21 cellular contexts compared by ENCODE assay signal in genomic region chr5:43354774-43355173, GRCh38. TPM values are rescaled to one million over a fixed set of nuclear protein-coding genes. Genes with fewer than 3 reads are reported as not detected.
DNase-seq lines count a peak whose midpoint lies in the region; ATAC-seq, FAIRE-seq and TF ChIP-seq lines count a peak whose summit lies in the region.
"Had no signal": no experiment of that assay in that cellular context is flagged by ENCODE, and none has a peak within 500 bp of the region (broad histone marks: within the 10 kb centered on the region; RNA-seq: fewer than 3 reads in every experiment).

No MANE protein-coding gene starts in this region.

- H3K4me3 ChIP-seq in epithelial cell of esophagus (ENCODE audit: low read length) (no peak overlapping the region), keratinocyte (ENCODE audit: control insufficient read depth in 2 of 3, extremely low read depth in 1 of 3, insufficient read depth in 2 of 3, low read depth in 1 of 3, low read length in 3 of 3) (no peak overlapping the region)
- H3K4me3 ChIP-seq: BLaER1, HAP-1 had no signal

- H3K27ac ChIP-seq in keratinocyte (ENCODE audit: control insufficient read depth, insufficient read depth, low read length): no peak overlapping the region
- H3K27ac ChIP-seq: BLaER1, C4-2B had no signal

- H3K36me3 ChIP-seq in keratinocyte (ENCODE audit: control insufficient read depth in 2 of 2, extremely low read depth in 1 of 2, insufficient read depth in 2 of 2, low read length in 2 of 2): no peaks in the 10 kb centered on the region
- H3K36me3 ChIP-seq: BLaER1, HAP-1 had no signal

- H3K9ac ChIP-seq in keratinocyte (ENCODE audit: control insufficient read depth, extremely low read depth, insufficient read depth, low read length): no peak overlapping the region
- H3K9ac ChIP-seq: BLaER1 had no signal

- no peak overlapping the region for H2AFZ ChIP-seq in keratinocyte (ENCODE audit: control insufficient read depth, low read length)

- H3K4me1 ChIP-seq in keratinocyte (ENCODE audit: control insufficient read depth, extremely low read depth, insufficient read depth, low read length): peaks cover 8% of the 10 kb centered on the region
- H3K4me1 ChIP-seq: BLaER1, HAP-1 had no signal

- H3K9me3 ChIP-seq in keratinocyte (ENCODE audit: control insufficient read depth, low read depth, low read length): no peaks in the 10 kb centered on the region
- H3K9me3 ChIP-seq: HAP-1 had no signal

- DNase-seq in epithelial cell of esophagus (ENCODE audit: low read depth) (peak; percentile 72), keratinocyte (ENCODE audit: low read depth, low spot score) (no peak), GM13976 (ENCODE audit: low spot score) (no peak), NCI-H1694 (lab: John Stamatoyannopoulos, UW) (no peak)
- DNase-seq: Caco-2; CD4-positive, CD25-positive, alpha-beta regulatory T cell; CD8-positive, alpha-beta T cell; DMS153; DND-41; GOT3; HFFc6 had no signal

- dilution Hi-C loops in keratinocyte (cut with MboI; ENCODE audit: extremely low pct_ligation_motif_present, low sequenced_read_pairs): no loop called here

- FAIRE-seq in keratinocyte (lab: Jason Lieb, UNC): no peak
- FAIRE-seq: G401.6, GM12892, GM19239, H54 had no signal

- H4K20me1 ChIP-seq in keratinocyte (ENCODE audit: control insufficient read depth, extremely low read depth, insufficient read depth, low read length): no peaks in the 10 kb centered on the region
- H4K20me1 ChIP-seq: BLaER1 had no signal

- TF ChIP-seq CTCF in epithelial cell of esophagus (IDR thresholded peaks at IDR 0.05; ENCODE audit: insufficient read depth, low read depth, low read length, missing control alignments) (no peak), keratinocyte (optimal IDR thresholded peaks at IDR 0.05 in 1 of 3, IDR thresholded peaks at IDR 0.05 in 1 of 3, conservative IDR thresholded peaks at IDR 0.05 in 1 of 3; ENCODE audit: extremely low read depth in 1 of 3, insufficient read depth in 2 of 3, low read length in 3 of 3) (no peak), GM13976 (IDR thresholded peaks at IDR 0.05; ENCODE audit: borderline replicate concordance, control extremely low read depth, extremely low read depth, insufficient read depth, missing control alignments) (no peak)

- peak; percentile 79 for ATAC-seq in esophagus mucosa
- ATAC-seq in GM21825 (IDR thresholded peaks at IDR 0.05; ENCODE audit: unreplicated experiment): no peak
- ATAC-seq: CD8-positive, alpha-beta T cell had no signal

- no peaks in the 10 kb centered on the region for H3K9me1 ChIP-seq in keratinocyte (ENCODE audit: control insufficient read depth, extremely low read depth, insufficient read depth, low read length)

- H3K4me2 ChIP-seq in keratinocyte (ENCODE audit: control insufficient read depth, extremely low read depth, insufficient read depth, low read depth, low read length): peak overlapping the region; percentile 41
- H3K4me2 ChIP-seq: BLaER1 had no signal

- in situ Hi-C loops in GM13976 (cut with MboI; ENCODE audit: low sequenced_read_pairs, unreplicated experiment): no loop called here

- H3K27me3 ChIP-seq in keratinocyte (ENCODE audit: control insufficient read depth, extremely low read depth, insufficient read depth, low read length): no peaks in the 10 kb centered on the region
- H3K27me3 ChIP-seq: BLaER1 had no signal

- no peaks in the 10 kb centered on the region for H3K79me2 ChIP-seq in keratinocyte (ENCODE audit: control insufficient read depth, insufficient read depth, low read length)

RNA-seq across cellular contexts. Expression of gene HMGCS1, which starts 41.6 kb away (rescaled TPM):
- total RNA-seq in esophagus mucosa: 307 TPM
- polyA plus RNA-seq in keratinocyte: 201 to 512 TPM (median 381 TPM) in 3 replicates
- 170 TPM for polyA plus RNA-seq in keratinocyte (2011; ENCODE audit: low read depth)
- 110 and 222 TPM in 2 replicates for polyA plus RNA-seq in keratinocyte (2011; cell fraction: cytosol; rRNA removed)
- 312 and 435 TPM in 2 replicates for polyA plus RNA-seq in keratinocyte (2011; cell fraction: nucleus; rRNA removed)
- polyA plus RNA-seq in keratinocyte (2012; ENCODE audit: low replicate concordance): 83.4 and 351 TPM in 2 replicates
- 101 to 485 TPM (median 163 TPM) in 3 replicates for polyA minus RNA-seq in keratinocyte
- 148 TPM for polyA minus RNA-seq in keratinocyte (2011; cell fraction: cytosol; rRNA and poly(A)+ RNA removed)
- 272 and 495 TPM in 2 replicates for polyA minus RNA-seq in keratinocyte (2011; cell fraction: nucleus; rRNA and poly(A)+ RNA removed)

RNA-seq across cellular contexts. Expression of gene CCL28, which starts 57.4 kb away (rescaled TPM):
- 7.0 TPM for total RNA-seq in esophagus mucosa
- 1.5 to 2.2 TPM (median 1.9 TPM) in 3 replicates for polyA plus RNA-seq in keratinocyte
- polyA plus RNA-seq in keratinocyte (2011; ENCODE audit: low read depth): 0.76 TPM
- polyA plus RNA-seq in keratinocyte (2011; cell fraction: cytosol; rRNA removed): 0.86 and 1.5 TPM in 2 replicates
- 2.2 and 2.4 TPM in 2 replicates for polyA plus RNA-seq in keratinocyte (2011; cell fraction: nucleus; rRNA removed)
- polyA plus RNA-seq in keratinocyte (2012; ENCODE audit: low replicate concordance): 1.1 and 1.3 TPM in 2 replicates
- 0.23 to 1.5 TPM (median 1.4 TPM) in 3 replicates for polyA minus RNA-seq in keratinocyte
- 1.2 TPM for polyA minus RNA-seq in keratinocyte (2011; cell fraction: cytosol; rRNA and poly(A)+ RNA removed)
- 0.53 and 1.7 TPM in 2 replicates for polyA minus RNA-seq in keratinocyte (2011; cell fraction: nucleus; rRNA and poly(A)+ RNA removed)
- total RNA-seq: A172 had no signal
